ENCODE assay signal across 1 cellular context in genomic region chr11:95067042-95067827, GRCh38.
TF ChIP-seq lines count a peak whose summit lies in the region.

No MANE protein-coding gene starts in this region.

TF ChIP-seq in HepG2, 621 proteins besides CTCF, POLR2A, EP300 and RAD21 (continued from another document and continues in another):
- peak; percentile 73 for TF ChIP-seq GMEB1 (CRISPR knock-in tag; IDR thresholded peaks at IDR 0.05; ENCODE audit: borderline replicate concordance)
- TF ChIP-seq, protein P1, sequence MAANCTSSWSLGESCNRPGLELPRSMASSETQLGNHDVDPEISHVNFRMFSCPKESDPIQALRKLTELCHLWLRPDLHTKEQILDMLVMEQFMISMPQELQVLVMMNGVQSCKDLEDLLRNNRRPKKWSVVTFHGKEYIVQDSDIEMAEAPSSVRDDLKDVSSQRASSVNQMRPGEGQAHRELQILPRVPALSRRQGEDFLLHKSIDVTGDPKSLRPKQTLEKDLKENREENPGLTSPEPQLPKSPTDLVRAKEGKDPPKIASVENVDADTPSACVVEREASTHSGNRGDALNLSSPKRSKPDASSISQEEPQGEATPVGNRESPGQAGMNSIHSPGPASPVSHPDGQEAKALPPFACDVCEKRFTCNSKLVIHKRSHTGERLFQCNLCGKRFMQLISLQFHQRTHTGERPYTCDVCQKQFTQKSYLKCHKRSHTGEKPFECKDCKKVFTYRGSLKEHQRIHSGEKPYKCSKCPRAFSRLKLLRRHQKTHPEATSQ (CRISPR knock-in tag; IDR thresholded peaks at IDR 0.05; ENCODE audit: borderline replicate concordance), result 0 out of 2 replicates have a peak, but pooled peaks have one; percentile 36
- TF ChIP-seq PCBP2 (optimal IDR thresholded peaks at IDR 0.05; ENCODE audit: low read depth, low read length, poor library complexity, severe bottlenecking), result no peak
- no peak for TF ChIP-seq PAWR (CRISPR knock-in tag; IDR thresholded peaks at IDR 0.05; ENCODE audit: borderline replicate concordance)
- TF ChIP-seq, protein P2, sequence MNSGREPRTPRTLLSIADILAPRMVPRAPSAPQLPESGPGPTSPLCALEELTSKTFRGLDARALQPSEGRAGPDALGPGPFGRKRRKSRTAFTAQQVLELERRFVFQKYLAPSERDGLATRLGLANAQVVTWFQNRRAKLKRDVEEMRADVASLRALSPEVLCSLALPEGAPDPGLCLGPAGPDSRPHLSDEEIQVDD (CRISPR knock-in tag; IDR thresholded peaks at IDR 0.05; ENCODE audit: borderline replicate concordance), result no peak
- no peak for TF ChIP-seq ZBTB33 (CRISPR knock-in tag; IDR thresholded peaks at IDR 0.05)
- TF ChIP-seq ZMYM2 (CRISPR knock-in tag; IDR thresholded peaks at IDR 0.05), result 0 out of 2 replicates have a peak, but pooled peaks have one; percentile 17
- TF ChIP-seq ZNF709 (CRISPR knock-in tag; IDR thresholded peaks at IDR 0.05), result peak; percentile 20; the same call in 1 of the 2 replicates
- 0 out of 2 replicates have a peak, but pooled peaks have one; percentile 21 for TF ChIP-seq ISL2 (CRISPR knock-in tag; IDR thresholded peaks at IDR 0.05)
- no peak for TF ChIP-seq ZNF460 (CRISPR knock-in tag; IDR thresholded peaks at IDR 0.05; ENCODE audit: borderline replicate concordance)
- TF ChIP-seq, protein P3, sequence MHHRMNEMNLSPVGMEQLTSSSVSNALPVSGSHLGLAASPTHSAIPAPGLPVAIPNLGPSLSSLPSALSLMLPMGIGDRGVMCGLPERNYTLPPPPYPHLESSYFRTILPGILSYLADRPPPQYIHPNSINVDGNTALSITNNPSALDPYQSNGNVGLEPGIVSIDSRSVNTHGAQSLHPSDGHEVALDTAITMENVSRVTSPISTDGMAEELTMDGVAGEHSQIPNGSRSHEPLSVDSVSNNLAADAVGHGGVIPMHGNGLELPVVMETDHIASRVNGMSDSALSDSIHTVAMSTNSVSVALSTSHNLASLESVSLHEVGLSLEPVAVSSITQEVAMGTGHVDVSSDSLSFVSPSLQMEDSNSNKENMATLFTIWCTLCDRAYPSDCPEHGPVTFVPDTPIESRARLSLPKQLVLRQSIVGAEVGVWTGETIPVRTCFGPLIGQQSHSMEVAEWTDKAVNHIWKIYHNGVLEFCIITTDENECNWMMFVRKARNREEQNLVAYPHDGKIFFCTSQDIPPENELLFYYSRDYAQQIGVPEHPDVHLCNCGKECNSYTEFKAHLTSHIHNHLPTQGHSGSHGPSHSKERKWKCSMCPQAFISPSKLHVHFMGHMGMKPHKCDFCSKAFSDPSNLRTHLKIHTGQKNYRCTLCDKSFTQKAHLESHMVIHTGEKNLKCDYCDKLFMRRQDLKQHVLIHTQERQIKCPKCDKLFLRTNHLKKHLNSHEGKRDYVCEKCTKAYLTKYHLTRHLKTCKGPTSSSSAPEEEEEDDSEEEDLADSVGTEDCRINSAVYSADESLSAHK (CRISPR knock-in tag; IDR thresholded peaks at IDR 0.05; ENCODE audit: borderline replicate concordance), result no peak
- TF ChIP-seq ZNF10 (CRISPR knock-in tag; IDR thresholded peaks at IDR 0.05; ENCODE audit: borderline replicate concordance, low read depth), result no peak
- peak; percentile 98 for TF ChIP-seq RBFOX2 (IDR thresholded peaks at IDR 0.05; ENCODE audit: low read depth, low read length)
- no peak for TF ChIP-seq ELK4 (CRISPR knock-in tag; IDR thresholded peaks at IDR 0.05; ENCODE audit: borderline replicate concordance)
- TF ChIP-seq CHCHD3 (CRISPR knock-in tag; IDR thresholded peaks at IDR 0.05), result no peak
- TF ChIP-seq MXD4 (CRISPR knock-in tag; IDR thresholded peaks at IDR 0.05), result peak; percentile 45; the same call in 1 of the 2 replicates
- no peak; the same call in 1 of the 2 replicates for TF ChIP-seq TARDBP (CRISPR knock-in tag; IDR thresholded peaks at IDR 0.05)
- TF ChIP-seq CEBPB (IDR thresholded peaks at IDR 0.05; ENCODE audit: borderline replicate concordance, low read depth, low read length), result no peak
- no peak for TF ChIP-seq ZNF121 (CRISPR knock-in tag; IDR thresholded peaks at IDR 0.05)
- no peak; the same call in 1 of the 2 replicates for TF ChIP-seq MTF1 (CRISPR knock-in tag; IDR thresholded peaks at IDR 0.05)
- TF ChIP-seq ZNF850 (CRISPR knock-in tag; conservative IDR thresholded peaks at IDR 0.05), result no peak
- no peak for TF ChIP-seq ZNF513 (CRISPR knock-in tag; conservative IDR thresholded peaks at IDR 0.05)
- TF ChIP-seq RFX5 (IDR thresholded peaks at IDR 0.05; ENCODE audit: low read depth, low read length), result no peak
- peak; percentile 64 for TF ChIP-seq DR1 (CRISPR knock-in tag; IDR thresholded peaks at IDR 0.05)
- no peak for TF ChIP-seq SOX6 (IDR thresholded peaks at IDR 0.05)
- peak; percentile 56 for TF ChIP-seq SOX6 (CRISPR knock-in tag; IDR thresholded peaks at IDR 0.05)
- TF ChIP-seq SP4 (CRISPR knock-in tag; IDR thresholded peaks at IDR 0.05), result 0 out of 2 replicates have a peak, but pooled peaks have one; percentile 52
- TF ChIP-seq HOXA9 (CRISPR knock-in tag; IDR thresholded peaks at IDR 0.05; ENCODE audit: borderline replicate concordance), result peak; percentile 72
- no peak for TF ChIP-seq ZNF605 (CRISPR knock-in tag; IDR thresholded peaks at IDR 0.05)
- TF ChIP-seq ELF1 (CRISPR knock-in tag; IDR thresholded peaks at IDR 0.05), result peak; percentile 79
- no peak for TF ChIP-seq SNAPC4 (CRISPR knock-in tag; IDR thresholded peaks at IDR 0.05)
- TF ChIP-seq ZNF12 (CRISPR knock-in tag; IDR thresholded peaks at IDR 0.05), result 0 out of 2 replicates have a peak, but pooled peaks have one; percentile 33
- TF ChIP-seq ZNF883 (CRISPR knock-in tag; IDR thresholded peaks at IDR 0.05; ENCODE audit: not compliant biosample characterization), result no peak
- TF ChIP-seq FIP1L1 (IDR thresholded peaks at IDR 0.05; ENCODE audit: borderline replicate concordance, insufficient read depth, low read depth, low read length), result no peak
- TF ChIP-seq RERE (CRISPR knock-in tag; IDR thresholded peaks at IDR 0.05; ENCODE audit: low read depth), result no peak
- peak; percentile 76 for TF ChIP-seq HDAC1 (CRISPR knock-in tag; IDR thresholded peaks at IDR 0.05)
- TF ChIP-seq IRX3 (CRISPR knock-in tag; IDR thresholded peaks at IDR 0.05; ENCODE audit: borderline replicate concordance, low read depth), result no peak
- no peak for TF ChIP-seq ZNF296 (CRISPR knock-in tag; conservative IDR thresholded peaks at IDR 0.05)
